9 cellular contexts compared by ENCODE assay signal in the genomic region with DNA sequence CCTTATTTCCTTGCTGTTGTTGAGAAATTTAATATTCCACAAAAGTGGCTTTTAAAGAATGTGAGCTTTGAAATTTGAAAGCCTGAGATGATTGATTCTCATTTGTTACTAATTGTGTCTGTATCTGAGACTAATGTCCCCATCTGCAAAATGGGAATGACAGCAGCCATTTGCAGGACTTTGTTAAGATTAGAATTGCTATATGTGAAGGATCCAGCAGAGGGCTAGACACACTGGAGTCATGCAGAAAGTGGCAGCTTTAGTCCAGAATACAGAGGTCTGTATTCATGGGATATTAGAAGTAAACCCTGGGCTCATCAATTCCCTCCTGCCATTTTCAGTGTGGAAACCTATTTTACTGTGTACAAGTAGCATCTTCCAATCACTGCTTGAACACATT.
DNase-seq lines count a peak whose midpoint lies in the region; ATAC-seq, FAIRE-seq and TF ChIP-seq lines count a peak whose summit lies in the region.
"Had no signal": no experiment of that assay in that cellular context is flagged by ENCODE, and none has a peak within 500 bp of the region (broad histone marks: within the 10 kb centered on the region; RNA-seq: fewer than 3 reads in every experiment).

No MANE protein-coding gene starts in this region.

- no peaks in the 10 kb centered on the region for H3K36me3 ChIP-seq in PC-9 (ENCODE audit: low read depth)
- no peaks in the 10 kb centered on the region for H3K36me3 ChIP-seq in left lung

- no peak overlapping the region for H3K27ac Mint-ChIP-seq in activated T-cell treated with anti-CD3 and anti-CD28 coated beads, Interleukin-2, amount 50 U/mL, for 24 hours
- H3K27ac Mint-ChIP-seq: activated naive CD4-positive, alpha-beta T cell treated with anti-CD3 and anti-CD28 coated beads, Interleukin-2, amount 10 ng/mL, durations not matched to agents 7 days and 5 days had no signal

- H2AFZ ChIP-seq in PC-9, result no peak overlapping the region

- no peaks in the 10 kb centered on the region for H3K9me3 Mint-ChIP-seq in activated T-cell treated with anti-CD3 and anti-CD28 coated beads, Interleukin-2, amount 50 U/mL, for 24 hours
- H3K9me3 Mint-ChIP-seq: activated naive CD4-positive, alpha-beta T cell treated with anti-CD3 and anti-CD28 coated beads, Interleukin-2, amount 10 ng/mL, durations not matched to agents 7 days and 5 days had no signal

- no peaks in the 10 kb centered on the region for H3K9me3 ChIP-seq in PC-9 (ENCODE audit: insufficient read depth, low read depth)
- no peaks in the 10 kb centered on the region for H3K9me3 ChIP-seq in left lung

- no peaks in the 10 kb centered on the region for H3K4me1 ChIP-seq in PC-9 (replicated peaks; ENCODE audit: insufficient read depth)
- H3K4me1 ChIP-seq in left lung, result no peaks in the 10 kb centered on the region

- intact Hi-C loops in PC-9 (cut with micrococcal nuclease; ENCODE audit: unreplicated experiment) (no loop called here), left lung (cut with DNase I) (no loop called here)

- no peaks in the 10 kb centered on the region for H3K79me2 ChIP-seq in PC-9 (ENCODE audit: low read depth)

- no peaks in the 10 kb centered on the region for H4K20me1 ChIP-seq in PC-9 (ENCODE audit: insufficient read depth)

- no peaks in the 10 kb centered on the region for H3K4me1 Mint-ChIP-seq in activated T-cell treated with anti-CD3 and anti-CD28 coated beads, Interleukin-2, amount 50 U/mL, for 24 hours (ENCODE audit: low read depth)
- H3K4me1 Mint-ChIP-seq: activated naive CD4-positive, alpha-beta T cell treated with anti-CD3 and anti-CD28 coated beads, Interleukin-2, amount 10 ng/mL, durations not matched to agents 7 days and 5 days had no signal

- no peaks in the 10 kb centered on the region for H3F3A ChIP-seq in PC-9 (ENCODE audit: insufficient read depth, low read depth)

- POLR2A ChIA-PET in PC-9 (lab: Charles Lee; ENCODE audit: unreplicated experiment), result no interaction called here

- CTCF ChIA-PET in PC-9 (lab: Charles Lee), result no interaction called here

- no peaks in the 10 kb centered on the region for H3K36me3 Mint-ChIP-seq in activated T-cell treated with anti-CD3 and anti-CD28 coated beads, Interleukin-2, amount 50 U/mL, for 24 hours (ENCODE audit: low read depth)
- H3K36me3 Mint-ChIP-seq: activated naive CD4-positive, alpha-beta T cell treated with anti-CD3 and anti-CD28 coated beads, Interleukin-2, amount 10 ng/mL, durations not matched to agents 7 days and 5 days had no signal

- BruUV-seq in PC-9 (replicated peaks; lab: Mats Ljungman, UMichigan), result no TSS peak

- H3K4me3 Mint-ChIP-seq in activated T-cell treated with anti-CD3 and anti-CD28 coated beads, Interleukin-2, amount 50 U/mL, for 24 hours, result no peak overlapping the region
- H3K4me3 Mint-ChIP-seq: activated naive CD4-positive, alpha-beta T cell treated with anti-CD3 and anti-CD28 coated beads, Interleukin-2, amount 10 ng/mL, durations not matched to agents 7 days and 5 days had no signal

- H3K27ac ChIP-seq in PC-9, result no peak overlapping the region
- no peak overlapping the region for H3K27ac ChIP-seq in left lung

- H3K9me2 ChIP-seq in PC-9 (ENCODE audit: insufficient read depth), result no peaks in the 10 kb centered on the region

- H3K27me3 ChIP-seq in PC-9 (ENCODE audit: insufficient read depth, low read depth), result no peaks in the 10 kb centered on the region
- no peaks in the 10 kb centered on the region for H3K27me3 ChIP-seq in left lung

- H3K27me3 Mint-ChIP-seq in activated T-cell treated with anti-CD3 and anti-CD28 coated beads, Interleukin-2, amount 50 U/mL, for 24 hours, result peaks cover 17% of the 10 kb centered on the region
- H3K27me3 Mint-ChIP-seq: activated naive CD4-positive, alpha-beta T cell treated with anti-CD3 and anti-CD28 coated beads, Interleukin-2, amount 10 ng/mL, durations not matched to agents 7 days and 5 days had no signal

- TF ChIP-seq CTCF in PC-9 (conservative IDR thresholded peaks at IDR 0.05), result peak; percentile 62
- TF ChIP-seq CTCF in left lung (IDR thresholded peaks at IDR 0.05), result peak; percentile 12 to 22

- DNase-seq in GM18507 (ENCODE audit: extremely low spot score, insufficient read length, low read depth) (no peak), PC-9 (no peak), left lung (no peak), NCI-H1092 treated with DMSO at 0.1 percent for 48 hours (lab: John Stamatoyannopoulos, UW) (no peak), GM03348 (ENCODE audit: low spot score) (no peak)
- DNase-seq in activated T-cell treated with anti-CD3 and anti-CD28 coated beads, Interleukin-2, amount 50 U/mL, for 24 hours, result no peak
- DNase-seq in activated CD8-positive, alpha-beta memory T cell treated with anti-CD3 and anti-CD28 coated beads, Interleukin-2, amount 50 U/mL, for 4 hours, result no peak
- DNase-seq: activated naive CD4-positive, alpha-beta T cell treated with anti-CD3 and anti-CD28 coated beads, Interleukin-2, amount 10 ng/mL, durations not matched to agents 7 days and 5 days had no signal

- H3K4me3 ChIP-seq in PC-9 (no peak overlapping the region), left lung (no peak overlapping the region)

- FAIRE-seq in GM18507 (lab: Jason Lieb, UNC), result peak; percentile 62

- ATAC-seq in HG02610 (IDR thresholded peaks at IDR 0.05; ENCODE audit: unreplicated experiment) (peak; percentile 62), left lung (peak; percentile 62)

- H3K4me2 ChIP-seq in PC-9, result no peak overlapping the region
